8 cellular contexts compared by ENCODE assay signal in genomic region chr3:51384730-51385473, GRCh38. TPM values are rescaled to one million over a fixed set of nuclear protein-coding genes. Genes with fewer than 3 reads are reported as not detected.
DNase-seq lines count a peak whose midpoint lies in the region; ATAC-seq and TF ChIP-seq lines count a peak whose summit lies in the region.

MANF (plus strand) TSS chr3:51385291; CDS start chr3:51385343, 52 bp downstream.

- ATAC-seq in GM21447 (IDR thresholded peaks at IDR 0.05; ENCODE audit: unreplicated experiment) = peak; percentile 92

- peaks cover 15% of the 10 kb centered on the region for H3K79me2 ChIP-seq in OCI-LY1 (ENCODE audit: insufficient read depth, low read length)

- H3K4me1 ChIP-seq in HUES64 (ENCODE audit: insufficient read depth, low read length) (peaks cover 18% of the 10 kb centered on the region), OCI-LY1 (ENCODE audit: insufficient read depth, low read length, severe bottlenecking) (peaks cover 53% of the 10 kb centered on the region), mesodermal cell (ENCODE audit: control insufficient read depth, insufficient read depth, low read length, poor library complexity, severe bottlenecking) (peaks cover 24% of the 10 kb centered on the region)

- no peaks in the 10 kb centered on the region for H4K20me1 ChIP-seq in OCI-LY1 (ENCODE audit: insufficient read depth, low read length)

- H3K4me3 ChIP-seq in HUES64 (ENCODE audit: low read length) (peak within 1 kb of the TSS; percentile 90), OCI-LY1 (ENCODE audit: low read depth, low read length, poor library complexity, severe bottlenecking) (peak within 1 kb of the TSS; percentile 87), mesodermal cell (ENCODE audit: extremely low read depth, insufficient read depth, low read length, poor library complexity, severe bottlenecking) (peak within 1 kb of the TSS; percentile 98)

- H3K36me3 ChIP-seq in HUES64 (ENCODE audit: insufficient read depth, low read length) (peaks cover 38% of the 10 kb centered on the region), OCI-LY1 (ENCODE audit: insufficient read depth, low read length) (peaks cover 37% of the 10 kb centered on the region; the same call in 1 of the 2 replicates), mesodermal cell (ENCODE audit: control insufficient read depth, insufficient read depth, low read length) (peaks cover 44% of the 10 kb centered on the region)

- H2AFZ ChIP-seq in OCI-LY1 (ENCODE audit: low read length) = no peak within 1 kb of the TSS

- in situ Hi-C loops in endometrial microvascular endothelial cells (cut with HindIII; ENCODE audit: inconsistent ontology term, low pct_unique_long_range_greater_than_20kb, low sequenced_read_pairs) = loop anchor here (25.0 kb wide), 2 partner anchors 273 to 773 kb away; partner anchors contain the start of genes CISH and MAPKAPK3

- under 1% methylated on average over 65 of the region's 65 CpGs for WGBS in HUES64
- WGBS in mesodermal cell (ENCODE audit: insufficient coverage in 2 of 2), 2 experiments = 0 to 1% methylated on average over 30 to 39 of the region's 65 CpGs

- H3K9ac ChIP-seq in HUES64 (ENCODE audit: low read depth, low read length) (peak within 1 kb of the TSS; percentile 95), OCI-LY1 (ENCODE audit: low read length) (peak within 1 kb of the TSS; percentile 91)

- peak; percentile 100 for DNase-seq in D341Med (ENCODE audit: low spot score)
- DNase-seq in activated CD8-positive, alpha-beta memory T cell treated with anti-CD3 and anti-CD28 coated beads, Interleukin-2, amount 50 U/mL, for 4 hours = peak; percentile 95
- peak; percentile 95 to 97 for DNase-seq in stimulated activated CD8-positive, alpha-beta memory T cell treated with anti-CD3 and anti-CD28 coated beads, Interleukin-15, amount 100 ng/mL, for 4 hours (ENCODE audit: low read depth in 2 of 2)

- H3K27ac ChIP-seq in HUES64 (ENCODE audit: low read depth, low read length) = peak within 1 kb of the TSS; percentile 96
- H3K27ac ChIP-seq in OCI-LY1 (ENCODE audit: low read depth, low read length, poor library complexity, severe bottlenecking) = peak within 1 kb of the TSS; percentile 72
- peak within 1 kb of the TSS; percentile 91 for H3K27ac ChIP-seq in mesodermal cell (ENCODE audit: low read depth, low read length, severe bottlenecking)

- H3K9me3 ChIP-seq in HUES64 (ENCODE audit: insufficient read depth, low read depth, low read length) (no peaks in the 10 kb centered on the region), OCI-LY1 (ENCODE audit: low read length) (no peaks in the 10 kb centered on the region), mesodermal cell (ENCODE audit: control insufficient read depth, low read length) (no peaks in the 10 kb centered on the region)

- TF ChIP-seq CTCF in OCI-LY1 (IDR thresholded peaks at IDR 0.05; ENCODE audit: low read length) = no peak; the same call in 1 of the 2 replicates

- peak within 1 kb of the TSS; percentile 92 for H3K4me2 ChIP-seq in OCI-LY1 (ENCODE audit: low read length)

- peaks cover 7% of the 10 kb centered on the region; the same call in 1 of the 2 replicates for H3F3A ChIP-seq in OCI-LY1 (ENCODE audit: insufficient read depth, low read length)

- H3K27me3 ChIP-seq in HUES64 (ENCODE audit: insufficient read depth, low read length) (no peaks in the 10 kb centered on the region), OCI-LY1 (ENCODE audit: insufficient read depth, low read length) (no peaks in the 10 kb centered on the region)

- H3K9me2 ChIP-seq in OCI-LY1 (ENCODE audit: low read depth, low read length) = no peaks in the 10 kb centered on the region

RNA-seq across cellular contexts. Expression of gene MANF, which starts in this region (rescaled TPM):
- polyA plus RNA-seq in HUES64 (2013, experiment 1 of 2) = 125 TPM
- polyA plus RNA-seq in HUES64 (2013, experiment 2 of 2) = 134 TPM
- total RNA-seq in endometrial microvascular endothelial cells (ENCODE audit: inconsistent ontology term) = 103 TPM
- polyA plus RNA-seq in mesodermal cell (2013, experiment 1 of 2) = 298 TPM
- 302 TPM for polyA plus RNA-seq in mesodermal cell (2013, experiment 2 of 2)

Comparison
In these comparisons a context has a peak if more than half of its experiments do, and no peak if none do; other contexts are left out.
1. Peak in every context shown above with its lines: DNase-seq, ATAC-seq, H3K4me3 ChIP-seq and H3K27ac ChIP-seq.